Comparison of ENCODE assay signal across 24 cellular contexts in the genomic region with DNA sequence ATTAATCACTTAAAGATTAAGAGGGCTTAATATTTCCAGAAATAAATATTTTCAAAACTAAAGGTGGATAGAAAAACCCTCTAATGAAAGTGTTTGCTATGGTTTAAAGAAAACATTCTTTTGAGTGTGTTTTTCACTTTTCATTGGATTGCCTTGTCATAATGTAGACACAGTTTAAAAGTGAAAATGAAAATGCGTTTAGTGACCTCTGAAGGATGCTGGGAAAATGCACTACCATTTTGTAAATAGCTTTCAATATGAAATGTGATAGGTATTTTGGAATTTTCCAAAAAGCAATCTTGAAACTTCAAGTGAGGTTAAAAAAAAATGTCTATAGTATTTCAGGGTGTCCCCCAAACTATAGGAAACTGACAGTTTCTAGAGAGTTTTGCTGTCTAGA.
"Had no signal": no experiment of that assay in that cellular context is flagged by ENCODE, and none has a peak within 500 bp of the region (broad histone marks: within the 10 kb centered on the region; RNA-seq: fewer than 3 reads in every experiment).

No MANE protein-coding gene starts in this region.

- H3K36me3 Mint-ChIP-seq: activated CD8-positive, alpha-beta memory T cell treated with anti-CD3 and anti-CD28 coated beads, Interleukin-2, amount 10 ng/mL, durations not matched to agents 7 days and 5 days; brain; mesothelial cell of epicardium; naive thymus-derived CD8-positive, alpha-beta T cell; neural progenitor cell had no signal

- H3K4me3 ChIP-seq: gastroesophageal sphincter, left ventricle myocardium inferior, neural progenitor cell, right lobe of liver, skin epidermis, tibial artery had no signal

- DNase-seq: activated CD4-positive, alpha-beta T cell treated with anti-CD3 and anti-CD28 coated beads, Interleukin-2, amount 10 ng/mL, durations not matched to agents 24 days and 14 days; activated CD8-positive, alpha-beta memory T cell treated with anti-CD3 and anti-CD28 coated beads, Interleukin-2, amount 10 ng/mL, durations not matched to agents 7 days and 5 days; activated CD8-positive, alpha-beta T cell treated with anti-CD3 and anti-CD28 coated beads for 36 hours; activated gamma-delta T cell; activated naive CD4-positive, alpha-beta T cell treated with anti-CD3 and anti-CD28 coated beads, Interleukin-2, amount 50 U/mL, for 16 hours; activated T-cell treated with anti-CD3 and anti-CD28 coated beads for 4 hours; aorta; head of caudate nucleus; hypothalamus; left ventricle myocardium inferior; mammary epithelial cell; naive thymus-derived CD8-positive, alpha-beta T cell; posterior cingulate gyrus; right lobe of liver; stimulated activated CD4-positive, alpha-beta T cell treated with anti-CD3 and anti-CD28 coated beads, Interleukin-1b, Interleukin-23, amount 100 ng/mL, for 48 hours; stimulated activated naive CD8-positive, alpha-beta T cell treated with anti-CD3 and anti-CD28 coated beads, Interleukin-15, amount 100 ng/mL, for 72 hours; tibial artery had no signal

- H3K4me1 Mint-ChIP-seq: activated CD4-positive, alpha-beta T cell treated with anti-CD3 and anti-CD28 coated beads, Interleukin-2, amount 10 ng/mL, durations not matched to agents 24 days and 14 days; activated CD8-positive, alpha-beta memory T cell treated with anti-CD3 and anti-CD28 coated beads, Interleukin-2, amount 10 ng/mL, durations not matched to agents 7 days and 5 days; naive thymus-derived CD8-positive, alpha-beta T cell; neural progenitor cell; stimulated activated naive CD8-positive, alpha-beta T cell treated with anti-CD3 and anti-CD28 coated beads, Interleukin-15, amount 100 ng/mL, for 72 hours had no signal

- H3K4me2 ChIP-seq: neural progenitor cell had no signal

- H3K9me3 Mint-ChIP-seq: activated CD4-positive, alpha-beta T cell treated with anti-CD3 and anti-CD28 coated beads, Interleukin-2, amount 10 ng/mL, durations not matched to agents 24 days and 14 days; activated CD8-positive, alpha-beta T cell treated with anti-CD3 and anti-CD28 coated beads for 36 hours; activated T-helper 1 cell treated with anti-CD3 and anti-CD28 coated beads, Interleukin-12 subunit alpha, Interleukin-12 subunit beta, Interleukin-2, Interleukin-4 antibody, amounts not matched to agents 30 ng/mL and 10 ng/mL and 1 ng/mL, durations not matched to agents 14 hours and 24 hours and 36 hours; brain; mesothelial cell of epicardium; stimulated activated naive CD8-positive, alpha-beta T cell treated with anti-CD3 and anti-CD28 coated beads, Interleukin-15, amount 100 ng/mL, for 72 hours had no signal

- H3K36me3 ChIP-seq: gastroesophageal sphincter, left ventricle myocardium inferior, neural progenitor cell, right lobe of liver, tibial artery had no signal

- H3K27ac Mint-ChIP-seq: activated CD4-positive, alpha-beta T cell treated with anti-CD3 and anti-CD28 coated beads, Interleukin-2, amount 10 ng/mL, durations not matched to agents 24 days and 14 days; activated CD8-positive, alpha-beta memory T cell treated with anti-CD3 and anti-CD28 coated beads, Interleukin-2, amount 10 ng/mL, durations not matched to agents 7 days and 5 days; activated CD8-positive, alpha-beta T cell treated with anti-CD3 and anti-CD28 coated beads for 36 hours; activated T-helper 1 cell treated with anti-CD3 and anti-CD28 coated beads, Interleukin-12 subunit alpha, Interleukin-12 subunit beta, Interleukin-2, Interleukin-4 antibody, amounts not matched to agents 30 ng/mL and 10 ng/mL and 1 ng/mL, durations not matched to agents 14 hours and 24 hours and 36 hours; brain; mesothelial cell of epicardium; naive thymus-derived CD8-positive, alpha-beta T cell; neural progenitor cell; stimulated activated naive CD8-positive, alpha-beta T cell treated with anti-CD3 and anti-CD28 coated beads, Interleukin-15, amount 100 ng/mL, for 72 hours had no signal

- H3K9ac ChIP-seq: neural progenitor cell had no signal

- H2AFZ ChIP-seq: neural progenitor cell had no signal

- H3K4me1 ChIP-seq: gastroesophageal sphincter, left ventricle myocardium inferior, neural progenitor cell, right lobe of liver, tibial artery had no signal

- H3K27me3 Mint-ChIP-seq: activated CD4-positive, alpha-beta T cell treated with anti-CD3 and anti-CD28 coated beads, Interleukin-2, amount 10 ng/mL, durations not matched to agents 24 days and 14 days; activated CD8-positive, alpha-beta memory T cell treated with anti-CD3 and anti-CD28 coated beads, Interleukin-2, amount 10 ng/mL, durations not matched to agents 7 days and 5 days; activated CD8-positive, alpha-beta T cell treated with anti-CD3 and anti-CD28 coated beads for 36 hours; brain; naive thymus-derived CD8-positive, alpha-beta T cell; stimulated activated naive CD8-positive, alpha-beta T cell treated with anti-CD3 and anti-CD28 coated beads, Interleukin-15, amount 100 ng/mL, for 72 hours had no signal

- H3K27me3 ChIP-seq: gastroesophageal sphincter, neural progenitor cell, right lobe of liver, tibial artery had no signal

- H3K27ac ChIP-seq: epithelial cell of prostate, gastroesophageal sphincter, left ventricle myocardium inferior, neural progenitor cell, right lobe of liver, skin epidermis, tibial artery had no signal

- H3K9me3 ChIP-seq: gastroesophageal sphincter, left ventricle myocardium inferior, right lobe of liver, tibial artery had no signal

- H3K4me3 Mint-ChIP-seq: activated CD4-positive, alpha-beta T cell treated with anti-CD3 and anti-CD28 coated beads, Interleukin-2, amount 10 ng/mL, durations not matched to agents 24 days and 14 days; activated CD8-positive, alpha-beta memory T cell treated with anti-CD3 and anti-CD28 coated beads, Interleukin-2, amount 10 ng/mL, durations not matched to agents 7 days and 5 days; activated CD8-positive, alpha-beta T cell treated with anti-CD3 and anti-CD28 coated beads for 36 hours; activated T-helper 1 cell treated with anti-CD3 and anti-CD28 coated beads, Interleukin-12 subunit alpha, Interleukin-12 subunit beta, Interleukin-2, Interleukin-4 antibody, amounts not matched to agents 30 ng/mL and 10 ng/mL and 1 ng/mL, durations not matched to agents 14 hours and 24 hours and 36 hours; brain; mesothelial cell of epicardium; naive thymus-derived CD8-positive, alpha-beta T cell; neural progenitor cell; stimulated activated naive CD8-positive, alpha-beta T cell treated with anti-CD3 and anti-CD28 coated beads, Interleukin-15, amount 100 ng/mL, for 72 hours had no signal

- ATAC-seq: activated CD8-positive, alpha-beta memory T cell treated with anti-CD3 and anti-CD28 coated beads, Interleukin-2, amount 10 ng/mL, durations not matched to agents 7 days and 5 days; activated CD8-positive, alpha-beta T cell treated with anti-CD3 and anti-CD28 coated beads for 36 hours; gastroesophageal sphincter; naive thymus-derived CD8-positive, alpha-beta T cell; right lobe of liver; stimulated activated naive CD8-positive, alpha-beta T cell treated with anti-CD3 and anti-CD28 coated beads, Interleukin-15, amount 100 ng/mL, for 72 hours had no signal
